In genomic region chr11:121281609-121282164, GRCh38 we compare ENCODE assay signal across 15 cellular contexts.
"Had no signal": no experiment of that assay in that cellular context is flagged by ENCODE, and none has a peak within 500 bp of the region (broad histone marks: within the 10 kb centered on the region; RNA-seq: fewer than 3 reads in every experiment).

No MANE protein-coding gene starts in this region.

- H3K36me3 Mint-ChIP-seq: activated naive CD8-positive, alpha-beta T cell had no signal

- H3K27ac Mint-ChIP-seq: nephron progenitor cell; stimulated activated memory B cell treated with anti-CD40 and anti-IgM and Interleukin-4, amounts not matched to agents 10 μg/mL and 1 μg/mL and 100 μg/mL, for 72 hours; T-helper 1 cell treated with Interleukin-12 subunit alpha and Interleukin-12 subunit beta and Interleukin-4 antibody, amounts not matched to agents 30 μg/mL and 1 μg/mL, for 36 hours had no signal

- H3K9me3 ChIP-seq: thoracic aorta had no signal

- H3K4me3 Mint-ChIP-seq: activated naive CD8-positive, alpha-beta T cell; nephron progenitor cell; stimulated activated memory B cell treated with anti-CD40 and anti-IgM and Interleukin-4, amounts not matched to agents 10 μg/mL and 1 μg/mL and 100 μg/mL, for 72 hours; T-helper 1 cell treated with Interleukin-12 subunit alpha and Interleukin-12 subunit beta and Interleukin-4 antibody, amounts not matched to agents 30 μg/mL and 1 μg/mL, for 36 hours had no signal

- H3K36me3 ChIP-seq: spleen, thoracic aorta, WERI-Rb-1 had no signal

- FAIRE-seq: kidney had no signal

- ATAC-seq: left lobe of liver; sciatic nerve; stimulated activated memory B cell treated with anti-CD40 and anti-IgM and Interleukin-4, amounts not matched to agents 10 μg/mL and 1 μg/mL and 100 μg/mL, for 72 hours had no signal

- H3K4me3 ChIP-seq: spleen, thoracic aorta had no signal

- H3K4me1 ChIP-seq: spleen had no signal

- DNase-seq: activated CD4-positive, alpha-beta T cell treated with anti-CD3 and anti-CD28 coated beads, Interleukin-2, amount 50 U/mL, for 48 hours; dermis blood vessel endothelial cell; effector memory CD4-positive, alpha-beta T cell; kidney; nephron progenitor cell; nucleus accumbens; spleen; stimulated activated CD4-positive, alpha-beta T cell treated with anti-CD3 and anti-CD28 coated beads, Interleukin-4, amount 100 ng/mL, for 4 hours; WERI-Rb-1 had no signal

- H3K27ac ChIP-seq: spleen, thoracic aorta, WERI-Rb-1 had no signal
